10 cellular contexts compared by ENCODE assay signal in genomic region chr2:98825404-98825803, GRCh38.
"Had no signal": no experiment of that assay in that cellular context is flagged by ENCODE, and none has a peak within 500 bp of the region (broad histone marks: within the 10 kb centered on the region; RNA-seq: fewer than 3 reads in every experiment).

No MANE protein-coding gene starts in this region.

- H3K27me3 Mint-ChIP-seq: activated naive CD8-positive, alpha-beta T cell had no signal

- H3K9me3 Mint-ChIP-seq: mesothelial cell of epicardium; stimulated activated naive B cell treated with anti-CD40 and anti-IgM and Interleukin-4, amounts not matched to agents 10 μg/mL and 1 μg/mL and 100 μg/mL, for 72 hours had no signal

- H3K9me3 ChIP-seq: right lobe of liver, upper lobe of right lung had no signal

- H3K27ac ChIP-seq: right lobe of liver had no signal

- H3K4me1 ChIP-seq: right lobe of liver had no signal

- DNase-seq: activated CD4-positive, alpha-beta T cell treated with anti-CD3 and anti-CD28 coated beads, Interleukin-2, amount 50 U/mL, for 4 hours; activated CD4-positive, CD25-positive, alpha-beta regulatory T cell treated with anti-CD3 and anti-CD28 coated beads, Interleukin-2, amount 50 U/mL, for 72 hours; activated T-cell treated with anti-CD3 and anti-CD28 coated beads, Interleukin-2, amount 50 U/mL, for 1 hour; anterior cingulate cortex; right lobe of liver; stimulated activated CD4-positive, alpha-beta T cell treated with anti-CD3 and anti-CD28 coated beads, Interleukin-1b, Interleukin-23, amount 100 ng/mL, for 48 hours; stimulated activated naive B cell treated with anti-CD40 and anti-IgM and Interleukin-4, amounts not matched to agents 10 μg/mL and 1 μg/mL and 100 μg/mL, for 72 hours; upper lobe of right lung had no signal

- H3K36me3 ChIP-seq: right lobe of liver, upper lobe of right lung had no signal

- ATAC-seq: right lobe of liver, upper lobe of right lung had no signal

- H3K27me3 ChIP-seq: upper lobe of right lung had no signal

- H3K36me3 Mint-ChIP-seq: activated naive CD8-positive, alpha-beta T cell; mesothelial cell of epicardium; stimulated activated naive B cell treated with anti-CD40 and anti-IgM and Interleukin-4, amounts not matched to agents 10 μg/mL and 1 μg/mL and 100 μg/mL, for 72 hours had no signal

- H3K27ac Mint-ChIP-seq: activated naive CD8-positive, alpha-beta T cell; mesothelial cell of epicardium had no signal

- H3K4me3 ChIP-seq: right lobe of liver, upper lobe of right lung had no signal

- H3K4me3 Mint-ChIP-seq: activated naive CD8-positive, alpha-beta T cell; mesothelial cell of epicardium; stimulated activated naive B cell treated with anti-CD40 and anti-IgM and Interleukin-4, amounts not matched to agents 10 μg/mL and 1 μg/mL and 100 μg/mL, for 72 hours had no signal
